1 cellular context compared by ENCODE assay signal in the genomic region with DNA sequence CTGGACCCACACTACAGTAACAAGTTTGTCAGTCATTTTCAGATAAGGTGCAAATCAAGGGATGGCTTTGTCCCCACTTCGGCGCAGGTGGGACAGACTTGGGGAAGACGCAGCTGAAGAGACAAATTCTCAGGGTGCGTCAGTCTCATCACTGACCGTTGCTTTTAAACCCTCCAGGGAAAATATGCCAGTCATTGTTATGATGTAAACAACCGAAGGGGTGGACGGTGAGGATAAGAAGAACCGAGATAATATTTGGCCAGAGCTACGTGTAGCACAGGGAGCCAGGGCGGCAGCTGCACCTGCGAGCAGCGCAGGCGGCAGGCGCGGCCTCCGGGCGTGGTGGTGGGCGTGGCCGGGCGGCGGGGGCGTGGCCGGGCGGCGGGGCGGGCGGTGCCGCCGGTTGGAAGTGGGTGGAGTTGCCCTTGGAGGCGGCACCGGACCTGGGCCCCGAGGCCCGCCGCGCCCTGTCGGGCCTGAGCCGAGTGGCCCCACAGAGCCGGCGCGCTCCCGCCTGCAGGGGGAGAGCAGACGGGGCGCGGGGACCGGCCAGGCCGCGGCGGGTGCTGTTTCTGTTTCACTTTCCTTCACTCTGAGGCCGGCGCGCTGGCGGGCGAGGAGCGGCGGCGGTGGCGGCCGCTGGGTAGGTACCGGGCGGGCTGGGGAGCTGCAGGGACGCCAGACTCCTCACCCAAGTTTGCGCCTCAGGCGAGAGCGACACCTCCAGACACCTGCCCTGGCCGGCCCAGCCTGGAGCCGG.
TF ChIP-seq lines count a peak whose summit lies in the region.

A gene (plus strand): TSS at position 470 of the 760 bp plus-strand sequence. CDS start 2,209 bp downstream, outside the sequence.

TF ChIP-seq in HCT116, 20 proteins besides CTCF, POLR2A, EP300 and RAD21 (continued from another document):
- TF ChIP-seq POLR2AphosphoS5 (IDR thresholded peaks at IDR 0.05; ENCODE audit: low read depth, low read length) (peak; percentile 74), SRF (IDR thresholded peaks at IDR 0.05; ENCODE audit: low read depth) (no peak), EZH2phosphoT487 (IDR thresholded peaks at IDR 0.05; ENCODE audit: borderline replicate concordance) (no peak), EZH2 (IDR thresholded peaks at IDR 0.05) (no peak), ZNF274 (IDR thresholded peaks at IDR 0.05; ENCODE audit: low read depth, low read length) (no peak)
- TF ChIP-seq, protein P1, sequence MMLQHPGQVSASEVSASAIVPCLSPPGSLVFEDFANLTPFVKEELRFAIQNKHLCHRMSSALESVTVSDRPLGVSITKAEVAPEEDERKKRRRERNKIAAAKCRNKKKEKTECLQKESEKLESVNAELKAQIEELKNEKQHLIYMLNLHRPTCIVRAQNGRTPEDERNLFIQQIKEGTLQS (IDR thresholded peaks at IDR 0.05), result no peak
TF ChIP-seq in HCT116: peak in this region for 4.
